13 cellular contexts compared by ENCODE assay signal in genomic region chr18:46416706-46417638, GRCh38.
A peak's percentile ranks its signal among the peaks of the same experiment; 100 is the strongest.
DNase-seq lines count a peak whose midpoint lies in the region; ATAC-seq, FAIRE-seq and TF ChIP-seq lines count a peak whose summit lies in the region.
"Had no signal": no experiment of that assay in that cellular context is flagged by ENCODE, and none has a peak within 500 bp of the region (broad histone marks: within the 10 kb centered on the region; RNA-seq: fewer than 3 reads in every experiment).

No MANE protein-coding gene starts in this region.

- no peak overlapping the region for H3K18ac ChIP-seq in neuronal stem cell (ENCODE audit: low read length)

- peak in 1 of 2 experiments; percentile 40 for DNase-seq in A549 (ENCODE audit: low read depth in 1 of 2, low spot score in 1 of 2)
- DNase-seq in GM12891 (ENCODE audit: insufficient read length, low spot score): peak; percentile 34
- peak; percentile 37 for DNase-seq in SK-MEL-5 (ENCODE audit: low read depth, low spot score)
- no peak for DNase-seq in neuronal stem cell (ENCODE audit: low spot score)
- no peak for DNase-seq in DMS153 (lab: John Stamatoyannopoulos, UW)
- no peak for DNase-seq in activated CD4-positive, alpha-beta T cell treated with anti-CD3 and anti-CD28 coated beads, Interleukin-2, amount 50 U/mL, for 1 hour
- DNase-seq: activated T-cell treated with anti-CD3 and anti-CD28 coated beads, Interleukin-2, amount 50 U/mL, for 24 hours; Caco-2; pancreas had no signal

- H2AK5ac ChIP-seq in neuronal stem cell (ENCODE audit: low read depth, low read length): no peak overlapping the region

- no peak overlapping the region for H3K4ac ChIP-seq in neuronal stem cell (ENCODE audit: low read length)

- no peak overlapping the region for H2AFZ ChIP-seq in neuronal stem cell (ENCODE audit: low read length)

- no peak overlapping the region for H2BK5ac ChIP-seq in neuronal stem cell (ENCODE audit: low read length)

- H3K4me3 ChIP-seq in A549 (no peak overlapping the region), neuronal stem cell (ENCODE audit: low read length in 2 of 2) (no peak overlapping the region)
- H3K4me3 ChIP-seq: coronary artery, pancreas had no signal

- no peak for TF ChIP-seq POLR2A in A549 (IDR thresholded peaks at IDR 0.05; ENCODE audit: low read length)
- TF ChIP-seq POLR2A in GM12891 (IDR thresholded peaks at IDR 0.05; ENCODE audit: low read depth, low read length): no peak

- CTCF ChIA-PET in A549 (lab: Yijun Ruan, JAX): interaction anchor here (1.3 kb wide), 1 partner anchor 8 kb away, joined by 5 read pairs; no protein-coding TSS in a partner anchor

- TF ChIP-seq CTCF in A549 (IDR thresholded peaks at IDR 0.05): no peak

- no peak overlapping the region for H4K8ac ChIP-seq in neuronal stem cell (ENCODE audit: low read depth, low read length)

- no peak overlapping the region for H3K27ac ChIP-seq in A549
- H3K27ac ChIP-seq in neuronal stem cell (replicated peaks; ENCODE audit: low read length): no peak overlapping the region
- H3K27ac ChIP-seq: coronary artery, pancreas had no signal

- H3K9me3 ChIP-seq in A549: no peaks in the 10 kb centered on the region
- peaks cover 0 to 2% of the 10 kb centered on the region in 2 donors for H3K9me3 ChIP-seq in neuronal stem cell (replicated peaks in 1 of 2; ENCODE audit: control insufficient read depth in 2 of 2, insufficient read depth in 1 of 2, low read depth in 1 of 2, low read length in 2 of 2)
- H3K9me3 ChIP-seq: Caco-2, pancreas had no signal

- H3K4me2 ChIP-seq in A549: no peak overlapping the region
- H3K4me2 ChIP-seq in neuronal stem cell (ENCODE audit: insufficient read depth, low read length, poor library complexity, severe bottlenecking): no peak overlapping the region

- H3K4me1 ChIP-seq in A549 (no peaks in the 10 kb centered on the region), neuronal stem cell (ENCODE audit: control insufficient read depth in 2 of 2, insufficient read depth in 1 of 2, low read depth in 1 of 2, low read length in 2 of 2) (peaks cover 32 to 40% of the 10 kb centered on the region in 2 donors)
- H3K4me1 ChIP-seq: Caco-2, pancreas had no signal

- 52% methylated on average over 4 of the region's 4 CpGs for WGBS in A549 (ENCODE audit: missing lambda C conversion rate)
- no CpG with 5 or more reads among the region's 4 CpGs for WGBS in neuronal stem cell (ENCODE audit: extremely low coverage in 2 of 2, insufficient read length in 2 of 2, insufficient replicate concordance in 1 of 2), 2 donors

- no peak overlapping the region for H3K14ac ChIP-seq in neuronal stem cell (ENCODE audit: low read length)

- no peak overlapping the region for H2BK15ac ChIP-seq in neuronal stem cell (ENCODE audit: low read length)

- H2BK12ac ChIP-seq in neuronal stem cell (ENCODE audit: low read length): no peak overlapping the region

- in situ Hi-C loops in SK-MEL-5 (cut with HindIII; ENCODE audit: low pct_unique_long_range_greater_than_20kb, low sequenced_read_pairs): no loop called here

- H3K27me3 ChIP-seq in neuronal stem cell (ENCODE audit: control insufficient read depth in 3 of 3, insufficient read depth in 3 of 3, low read depth in 1 of 3, low read length in 3 of 3): no peaks in the 10 kb centered on the region
- H3K27me3 ChIP-seq: pancreas had no signal

- TF ChIP-seq RAD21 in A549 (conservative IDR thresholded peaks at IDR 0.05 in 1 of 2, IDR thresholded peaks at IDR 0.05 in 1 of 2): no peak

- no peak overlapping the region for H4K91ac ChIP-seq in neuronal stem cell (ENCODE audit: low read depth, low read length, poor library complexity)

- H3K36me3 ChIP-seq in neuronal stem cell (replicated peaks in 1 of 2; ENCODE audit: control insufficient read depth in 2 of 2, insufficient read depth in 2 of 2, low read length in 2 of 2): peaks cover 2 to 5% of the 10 kb centered on the region in 2 donors
- H3K36me3 ChIP-seq: pancreas had no signal

- no peak for TF ChIP-seq EP300 in A549 (IDR thresholded peaks at IDR 0.05)

- ATAC-seq in A549 (peak in 1 of 2 experiments; percentile 66; a peak in 3 of 6 replicates), HG03103 (IDR thresholded peaks at IDR 0.05; ENCODE audit: low read depth, unreplicated experiment) (peak; percentile 84), HG03521 (IDR thresholded peaks at IDR 0.05; ENCODE audit: unreplicated experiment) (no peak)
- ATAC-seq: pancreas, Right ventricle myocardium inferior had no signal

- H3K9ac ChIP-seq in neuronal stem cell (ENCODE audit: low read depth, low read length, poor library complexity): no peak overlapping the region

- H3K79me1 ChIP-seq in neuronal stem cell (ENCODE audit: low read depth, low read length): no peaks in the 10 kb centered on the region

- POLR2A ChIA-PET in A549 (lab: Yijun Ruan, JAX): no interaction called here

- FAIRE-seq in A549 (lab: Jason Lieb, UNC) (no peak), GM12891 (lab: Jason Lieb, UNC) (peak; percentile 9)
- FAIRE-seq: pancreas had no signal

- H2BK120ac ChIP-seq in neuronal stem cell (ENCODE audit: low read depth, low read length): no peak overlapping the region

- no peak overlapping the region for H3K23ac ChIP-seq in neuronal stem cell (ENCODE audit: low read depth, low read length, poor library complexity)

TF ChIP-seq in A549, 52 proteins besides CTCF, POLR2A, EP300 and RAD21:
- TF ChIP-seq, protein P1, sequence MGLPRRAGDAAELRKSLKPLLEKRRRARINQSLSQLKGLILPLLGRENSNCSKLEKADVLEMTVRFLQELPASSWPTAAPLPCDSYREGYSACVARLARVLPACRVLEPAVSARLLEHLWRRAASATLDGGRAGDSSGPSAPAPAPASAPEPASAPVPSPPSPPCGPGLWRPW (IDR thresholded peaks at IDR 0.05): no peak
- TF ChIP-seq MAX (IDR thresholded peaks at IDR 0.05): no peak
- TF ChIP-seq USF2 (IDR thresholded peaks at IDR 0.05): peak; percentile 60
- no peak for TF ChIP-seq SMC3 (IDR thresholded peaks at IDR 0.05)
- TF ChIP-seq MAZ (IDR thresholded peaks at IDR 0.05; ENCODE audit: borderline replicate concordance, low read depth, low read length): no peak
- no peak for TF ChIP-seq CBX8 (IDR thresholded peaks at IDR 0.05)
TF ChIP-seq in A549: peak in this region for 1.

TF ChIP-seq in GM12891, 5 proteins besides CTCF, POLR2A, EP300 and RAD21:
- TF ChIP-seq PAX5 (IDR thresholded peaks at IDR 0.05; ENCODE audit: insufficient read depth, low read length, severe bottlenecking): no peak
- TF ChIP-seq POLR2AphosphoS5 (IDR thresholded peaks at IDR 0.05; ENCODE audit: low read depth, low read length): no peak
- no peak for TF ChIP-seq TAF1 (IDR thresholded peaks at IDR 0.05; ENCODE audit: low read depth, low read length)
- no peak for TF ChIP-seq SPI1 (IDR thresholded peaks at IDR 0.05; ENCODE audit: low read depth, low read length)
- TF ChIP-seq POU2F2 (IDR thresholded peaks at IDR 0.05; ENCODE audit: low read depth, low read length): no peak
TF ChIP-seq in GM12891: peak in this region for 0.

Comparison
In these comparisons a context has a peak if more than half of its experiments do, and no peak if none do; other contexts are left out.
1. DNase-seq: peak in GM12891 (single experiment) and SK-MEL-5 (single experiment); none in neuronal stem cell (single experiment), DMS153 (single experiment) and activated CD4-positive, alpha-beta T cell treated with anti-CD3 and anti-CD28 coated beads, Interleukin-2, amount 50 U/mL, for 1 hour (single experiment).